In the genomic region with DNA sequence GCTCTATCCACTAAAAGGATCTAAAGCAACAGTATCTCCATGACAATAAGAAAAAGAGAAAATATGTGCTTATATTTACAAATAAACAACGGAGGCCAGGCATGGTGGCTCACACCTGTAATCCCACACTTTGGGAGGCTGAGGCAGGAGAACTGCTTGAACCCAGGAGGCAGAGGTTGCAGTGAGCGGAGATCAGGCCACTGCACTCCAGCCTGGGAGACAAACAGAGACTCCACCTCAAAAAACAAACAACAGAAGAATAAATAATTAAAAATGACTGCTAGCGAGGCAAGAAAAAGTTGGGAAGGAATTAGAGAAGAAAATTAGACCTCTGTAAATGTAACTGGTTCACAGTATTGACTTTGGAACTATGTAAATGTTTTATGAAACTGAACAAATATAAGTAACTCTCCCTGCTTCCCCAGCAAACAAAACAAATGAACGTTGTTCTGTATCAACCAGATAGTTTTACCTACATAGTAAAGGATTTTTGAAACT, we compare ENCODE assay signal across 1 cellular context.
TF ChIP-seq lines count a peak whose summit lies in the region.

No MANE protein-coding gene starts in this region.

TF ChIP-seq in HepG2, 621 proteins besides CTCF, POLR2A, EP300 and RAD21 (continues in another document):
- TF ChIP-seq, protein P1, sequence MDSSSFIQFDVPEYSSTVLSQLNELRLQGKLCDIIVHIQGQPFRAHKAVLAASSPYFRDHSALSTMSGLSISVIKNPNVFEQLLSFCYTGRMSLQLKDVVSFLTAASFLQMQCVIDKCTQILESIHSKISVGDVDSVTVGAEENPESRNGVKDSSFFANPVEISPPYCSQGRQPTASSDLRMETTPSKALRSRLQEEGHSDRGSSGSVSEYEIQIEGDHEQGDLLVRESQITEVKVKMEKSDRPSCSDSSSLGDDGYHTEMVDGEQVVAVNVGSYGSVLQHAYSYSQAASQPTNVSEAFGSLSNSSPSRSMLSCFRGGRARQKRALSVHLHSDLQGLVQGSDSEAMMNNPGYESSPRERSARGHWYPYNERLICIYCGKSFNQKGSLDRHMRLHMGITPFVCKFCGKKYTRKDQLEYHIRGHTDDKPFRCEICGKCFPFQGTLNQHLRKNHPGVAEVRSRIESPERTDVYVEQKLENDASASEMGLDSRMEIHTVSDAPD (CRISPR knock-in tag; IDR thresholded peaks at IDR 0.05) = no peak
- TF ChIP-seq ATF7 (IDR thresholded peaks at IDR 0.05) (no peak), ATF7 (CRISPR knock-in tag; IDR thresholded peaks at IDR 0.05) (no peak), ZNF234 (CRISPR knock-in tag; conservative IDR thresholded peaks at IDR 0.05) (no peak), TSC22D2 (CRISPR knock-in tag; IDR thresholded peaks at IDR 0.05; ENCODE audit: borderline replicate concordance) (no peak), MATR3 (CRISPR knock-in tag; IDR thresholded peaks at IDR 0.05) (no peak), MLLT10 (CRISPR knock-in tag; IDR thresholded peaks at IDR 0.05) (peak; percentile 63; the same call in 1 of the 2 replicates), CREM (IDR thresholded peaks at IDR 0.05) (peak; percentile 71; the same call in 1 of the 2 replicates), CREM (CRISPR knock-in tag; IDR thresholded peaks at IDR 0.05) (no peak), KDM6A (CRISPR knock-in tag; IDR thresholded peaks at IDR 0.05; ENCODE audit: low read depth) (no peak), HOXA9 (CRISPR knock-in tag; IDR thresholded peaks at IDR 0.05; ENCODE audit: borderline replicate concordance) (no peak), SOX6 (IDR thresholded peaks at IDR 0.05) (no peak), SOX6 (CRISPR knock-in tag; IDR thresholded peaks at IDR 0.05) (peak; percentile 90), AGO2 (optimal IDR thresholded peaks at IDR 0.05; ENCODE audit: low read depth, low read length) (peak; percentile 21), ELF3 (CRISPR knock-in tag; IDR thresholded peaks at IDR 0.05) (no peak; the same call in 1 of the 2 replicates), ZNF264 (CRISPR knock-in tag; IDR thresholded peaks at IDR 0.05) (peak; percentile 59), IRF2 (CRISPR knock-in tag; IDR thresholded peaks at IDR 0.05) (0 out of 2 replicates have a peak, but pooled peaks have one; percentile 14), SMAD9 (CRISPR knock-in tag; IDR thresholded peaks at IDR 0.05) (no peak), RCOR2 (CRISPR knock-in tag; IDR thresholded peaks at IDR 0.05) (peak; percentile 93), SP5 (CRISPR knock-in tag; IDR thresholded peaks at IDR 0.05; ENCODE audit: borderline replicate concordance, low read depth) (peak; percentile 42; the same call in 1 of the 2 replicates), FOXA1 (IDR thresholded peaks at IDR 0.05) (peak; percentile 90), FOXA1 (CRISPR knock-in tag; IDR thresholded peaks at IDR 0.05) (peak; percentile 47; the same call in 1 of the 2 replicates), ELF1 (CRISPR knock-in tag; IDR thresholded peaks at IDR 0.05) (no peak), ZNF382 (CRISPR knock-in tag; IDR thresholded peaks at IDR 0.05; ENCODE audit: borderline replicate concordance) (no peak), RARG (CRISPR knock-in tag; IDR thresholded peaks at IDR 0.05; ENCODE audit: low read depth) (0 out of 2 replicates have a peak, but pooled peaks have one; percentile 71), RBAK (CRISPR knock-in tag; IDR thresholded peaks at IDR 0.05) (no peak)
- TF ChIP-seq, protein P2, sequence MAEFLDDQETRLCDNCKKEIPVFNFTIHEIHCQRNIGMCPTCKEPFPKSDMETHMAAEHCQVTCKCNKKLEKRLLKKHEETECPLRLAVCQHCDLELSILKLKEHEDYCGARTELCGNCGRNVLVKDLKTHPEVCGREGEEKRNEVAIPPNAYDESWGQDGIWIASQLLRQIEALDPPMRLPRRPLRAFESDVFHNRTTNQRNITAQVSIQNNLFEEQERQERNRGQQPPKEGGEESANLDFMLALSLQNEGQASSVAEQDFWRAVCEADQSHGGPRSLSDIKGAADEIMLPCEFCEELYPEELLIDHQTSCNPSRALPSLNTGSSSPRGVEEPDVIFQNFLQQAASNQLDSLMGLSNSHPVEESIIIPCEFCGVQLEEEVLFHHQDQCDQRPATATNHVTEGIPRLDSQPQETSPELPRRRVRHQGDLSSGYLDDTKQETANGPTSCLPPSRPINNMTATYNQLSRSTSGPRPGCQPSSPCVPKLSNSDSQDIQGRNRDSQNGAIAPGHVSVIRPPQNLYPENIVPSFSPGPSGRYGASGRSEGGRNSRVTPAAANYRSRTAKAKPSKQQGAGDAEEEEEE (CRISPR knock-in tag; IDR thresholded peaks at IDR 0.05; ENCODE audit: borderline replicate concordance) = no peak
- TF ChIP-seq, protein P3, sequence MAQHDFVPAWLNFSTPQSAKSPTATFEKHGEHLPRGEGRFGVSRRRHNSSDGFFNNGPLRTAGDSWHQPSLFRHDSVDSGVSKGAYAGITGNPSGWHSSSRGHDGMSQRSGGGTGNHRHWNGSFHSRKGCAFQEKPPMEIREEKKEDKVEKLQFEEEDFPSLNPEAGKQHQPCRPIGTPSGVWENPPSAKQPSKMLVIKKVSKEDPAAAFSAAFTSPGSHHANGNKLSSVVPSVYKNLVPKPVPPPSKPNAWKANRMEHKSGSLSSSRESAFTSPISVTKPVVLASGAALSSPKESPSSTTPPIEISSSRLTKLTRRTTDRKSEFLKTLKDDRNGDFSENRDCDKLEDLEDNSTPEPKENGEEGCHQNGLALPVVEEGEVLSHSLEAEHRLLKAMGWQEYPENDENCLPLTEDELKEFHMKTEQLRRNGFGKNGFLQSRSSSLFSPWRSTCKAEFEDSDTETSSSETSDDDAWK (CRISPR knock-in tag; IDR thresholded peaks at IDR 0.05) = no peak
- TF ChIP-seq, protein P4, sequence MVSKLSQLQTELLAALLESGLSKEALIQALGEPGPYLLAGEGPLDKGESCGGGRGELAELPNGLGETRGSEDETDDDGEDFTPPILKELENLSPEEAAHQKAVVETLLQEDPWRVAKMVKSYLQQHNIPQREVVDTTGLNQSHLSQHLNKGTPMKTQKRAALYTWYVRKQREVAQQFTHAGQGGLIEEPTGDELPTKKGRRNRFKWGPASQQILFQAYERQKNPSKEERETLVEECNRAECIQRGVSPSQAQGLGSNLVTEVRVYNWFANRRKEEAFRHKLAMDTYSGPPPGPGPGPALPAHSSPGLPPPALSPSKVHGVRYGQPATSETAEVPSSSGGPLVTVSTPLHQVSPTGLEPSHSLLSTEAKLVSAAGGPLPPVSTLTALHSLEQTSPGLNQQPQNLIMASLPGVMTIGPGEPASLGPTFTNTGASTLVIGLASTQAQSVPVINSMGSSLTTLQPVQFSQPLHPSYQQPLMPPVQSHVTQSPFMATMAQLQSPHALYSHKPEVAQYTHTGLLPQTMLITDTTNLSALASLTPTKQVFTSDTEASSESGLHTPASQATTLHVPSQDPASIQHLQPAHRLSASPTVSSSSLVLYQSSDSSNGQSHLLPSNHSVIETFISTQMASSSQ (IDR thresholded peaks at IDR 0.05; ENCODE audit: low read depth) = 0 out of 2 replicates have a peak, but pooled peaks have one; percentile 49
- TF ChIP-seq, protein P4 (CRISPR knock-in tag; IDR thresholded peaks at IDR 0.05; ENCODE audit: borderline replicate concordance) = peak; percentile 52; the same call in 1 of the 2 replicates
- TF ChIP-seq, protein P5, sequence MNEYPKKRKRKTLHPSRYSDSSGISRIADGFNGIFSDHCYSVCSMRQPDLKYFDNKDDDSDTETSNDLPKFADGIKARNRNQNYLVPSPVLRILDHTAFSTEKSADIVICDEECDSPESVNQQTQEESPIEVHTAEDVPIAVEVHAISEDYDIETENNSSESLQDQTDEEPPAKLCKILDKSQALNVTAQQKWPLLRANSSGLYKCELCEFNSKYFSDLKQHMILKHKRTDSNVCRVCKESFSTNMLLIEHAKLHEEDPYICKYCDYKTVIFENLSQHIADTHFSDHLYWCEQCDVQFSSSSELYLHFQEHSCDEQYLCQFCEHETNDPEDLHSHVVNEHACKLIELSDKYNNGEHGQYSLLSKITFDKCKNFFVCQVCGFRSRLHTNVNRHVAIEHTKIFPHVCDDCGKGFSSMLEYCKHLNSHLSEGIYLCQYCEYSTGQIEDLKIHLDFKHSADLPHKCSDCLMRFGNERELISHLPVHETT (CRISPR knock-in tag; conservative IDR thresholded peaks at IDR 0.05) = no peak
- TF ChIP-seq, protein P6, sequence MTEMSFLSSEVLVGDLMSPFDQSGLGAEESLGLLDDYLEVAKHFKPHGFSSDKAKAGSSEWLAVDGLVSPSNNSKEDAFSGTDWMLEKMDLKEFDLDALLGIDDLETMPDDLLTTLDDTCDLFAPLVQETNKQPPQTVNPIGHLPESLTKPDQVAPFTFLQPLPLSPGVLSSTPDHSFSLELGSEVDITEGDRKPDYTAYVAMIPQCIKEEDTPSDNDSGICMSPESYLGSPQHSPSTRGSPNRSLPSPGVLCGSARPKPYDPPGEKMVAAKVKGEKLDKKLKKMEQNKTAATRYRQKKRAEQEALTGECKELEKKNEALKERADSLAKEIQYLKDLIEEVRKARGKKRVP (CRISPR knock-in tag; IDR thresholded peaks at IDR 0.05) = 0 out of 4 replicates have a peak, but pooled peaks of 1 of the 2 experiments have one; percentile 11
- TF ChIP-seq, protein P7, sequence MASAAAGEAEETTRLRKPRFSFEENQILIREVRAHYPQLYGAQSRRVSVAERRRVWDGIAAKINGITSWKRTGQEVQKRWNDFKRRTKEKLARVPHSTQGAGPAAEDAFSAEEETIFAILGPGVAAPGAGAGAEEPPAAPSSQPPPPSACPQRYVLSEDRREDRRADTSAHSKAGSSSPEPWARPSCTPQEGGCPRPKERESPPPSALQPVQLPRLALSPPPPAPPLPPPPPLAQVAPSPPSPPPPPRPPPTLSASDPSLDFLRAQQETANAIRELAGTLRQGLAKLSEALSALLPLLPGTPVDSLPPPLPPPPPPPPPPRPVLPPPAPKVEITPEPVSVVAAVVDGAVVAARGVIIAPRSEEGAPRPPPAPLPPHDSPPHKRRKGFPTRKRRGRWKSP (CRISPR knock-in tag; IDR thresholded peaks at IDR 0.05) = peak; percentile 32; the same call in 1 of the 2 replicates
- TF ChIP-seq, protein P8, sequence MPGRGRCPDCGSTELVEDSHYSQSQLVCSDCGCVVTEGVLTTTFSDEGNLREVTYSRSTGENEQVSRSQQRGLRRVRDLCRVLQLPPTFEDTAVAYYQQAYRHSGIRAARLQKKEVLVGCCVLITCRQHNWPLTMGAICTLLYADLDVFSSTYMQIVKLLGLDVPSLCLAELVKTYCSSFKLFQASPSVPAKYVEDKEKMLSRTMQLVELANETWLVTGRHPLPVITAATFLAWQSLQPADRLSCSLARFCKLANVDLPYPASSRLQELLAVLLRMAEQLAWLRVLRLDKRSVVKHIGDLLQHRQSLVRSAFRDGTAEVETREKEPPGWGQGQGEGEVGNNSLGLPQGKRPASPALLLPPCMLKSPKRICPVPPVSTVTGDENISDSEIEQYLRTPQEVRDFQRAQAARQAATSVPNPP (CRISPR knock-in tag; IDR thresholded peaks at IDR 0.05) = no peak
- TF ChIP-seq, protein P9, sequence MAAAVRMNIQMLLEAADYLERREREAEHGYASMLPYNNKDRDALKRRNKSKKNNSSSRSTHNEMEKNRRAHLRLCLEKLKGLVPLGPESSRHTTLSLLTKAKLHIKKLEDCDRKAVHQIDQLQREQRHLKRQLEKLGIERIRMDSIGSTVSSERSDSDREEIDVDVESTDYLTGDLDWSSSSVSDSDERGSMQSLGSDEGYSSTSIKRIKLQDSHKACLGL (CRISPR knock-in tag; IDR thresholded peaks at IDR 0.05) = no peak
- TF ChIP-seq, protein P10, sequence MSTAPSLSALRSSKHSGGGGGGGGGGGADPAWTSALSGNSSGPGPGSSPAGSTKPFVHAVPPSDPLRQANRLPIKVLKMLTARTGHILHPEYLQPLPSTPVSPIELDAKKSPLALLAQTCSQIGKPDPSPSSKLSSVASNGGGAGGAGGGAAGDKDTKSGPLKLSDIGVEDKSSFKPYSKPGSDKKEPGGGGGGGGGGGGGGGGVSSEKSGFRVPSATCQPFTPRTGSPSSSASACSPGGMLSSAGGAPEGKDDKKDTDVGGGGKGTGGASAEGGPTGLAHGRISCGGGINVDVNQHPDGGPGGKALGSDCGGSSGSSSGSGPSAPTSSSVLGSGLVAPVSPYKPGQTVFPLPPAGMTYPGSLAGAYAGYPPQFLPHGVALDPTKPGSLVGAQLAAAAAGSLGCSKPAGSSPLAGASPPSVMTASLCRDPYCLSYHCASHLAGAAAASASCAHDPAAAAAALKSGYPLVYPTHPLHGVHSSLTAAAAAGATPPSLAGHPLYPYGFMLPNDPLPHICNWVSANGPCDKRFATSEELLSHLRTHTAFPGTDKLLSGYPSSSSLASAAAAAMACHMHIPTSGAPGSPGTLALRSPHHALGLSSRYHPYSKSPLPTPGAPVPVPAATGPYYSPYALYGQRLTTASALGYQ (CRISPR knock-in tag; IDR thresholded peaks at IDR 0.05) = 0 out of 2 replicates have a peak, but pooled peaks have one; percentile 68
- TF ChIP-seq, protein P11, sequence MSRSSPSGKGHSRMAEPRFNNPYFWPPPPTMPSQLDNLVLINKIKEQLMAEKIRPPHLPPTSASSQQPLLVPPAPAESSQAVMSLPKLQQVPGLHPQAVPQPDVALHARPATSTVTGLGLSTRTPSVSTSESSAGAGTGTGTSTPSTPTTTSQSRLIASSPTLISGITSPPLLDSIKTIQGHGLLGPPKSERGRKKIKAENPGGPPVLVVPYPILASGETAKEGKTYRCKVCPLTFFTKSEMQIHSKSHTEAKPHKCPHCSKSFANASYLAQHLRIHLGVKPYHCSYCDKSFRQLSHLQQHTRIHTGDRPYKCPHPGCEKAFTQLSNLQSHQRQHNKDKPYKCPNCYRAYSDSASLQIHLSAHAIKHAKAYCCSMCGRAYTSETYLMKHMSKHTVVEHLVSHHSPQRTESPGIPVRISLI (CRISPR knock-in tag; IDR thresholded peaks at IDR 0.05; ENCODE audit: borderline replicate concordance) = peak; percentile 32; the same call in 1 of the 2 replicates
- TF ChIP-seq, protein P12, sequence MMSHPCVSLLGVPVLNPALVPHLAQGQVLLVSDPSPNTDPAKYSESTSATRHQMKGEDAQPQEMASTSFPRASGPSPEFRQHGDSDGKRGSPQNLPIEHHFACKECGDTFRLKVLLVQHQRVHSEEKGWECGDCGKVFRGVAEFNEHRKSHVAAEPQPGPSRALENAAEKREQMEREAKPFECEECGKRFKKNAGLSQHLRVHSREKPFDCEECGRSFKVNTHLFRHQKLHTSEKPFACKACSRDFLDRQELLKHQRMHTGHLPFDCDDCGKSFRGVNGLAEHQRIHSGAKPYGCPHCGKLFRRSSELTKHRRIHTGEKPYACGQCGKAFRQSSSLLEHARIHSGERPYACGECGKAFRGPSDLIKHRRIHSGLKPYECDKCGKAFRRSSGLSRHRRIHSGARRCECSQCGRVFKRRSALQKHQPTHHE (CRISPR knock-in tag; IDR thresholded peaks at IDR 0.05; ENCODE audit: borderline replicate concordance) = no peak
